ENCODE assay signal across 9 cellular contexts in genomic region chr20:62305149-62305764, GRCh38. TPM values are rescaled to one million over a fixed set of nuclear protein-coding genes. Genes with fewer than 3 reads are reported as not detected.
DNase-seq lines count a peak whose midpoint lies in the region; ATAC-seq and TF ChIP-seq lines count a peak whose summit lies in the region.
"Had no signal": no experiment of that assay in that cellular context is flagged by ENCODE, and none has a peak within 500 bp of the region (broad histone marks: within the 10 kb centered on the region; RNA-seq: fewer than 3 reads in every experiment).

No MANE protein-coding gene starts in this region.

- no peaks in the 10 kb centered on the region for H3K9me3 ChIP-seq in thyroid gland
- H3K9me3 ChIP-seq in aorta (ENCODE audit: control insufficient read depth, low read length) = no peaks in the 10 kb centered on the region

- H3K27me3 ChIP-seq in thyroid gland (no peaks in the 10 kb centered on the region), aorta (ENCODE audit: control insufficient read depth in 1 of 2, insufficient read depth in 2 of 2, low read length in 1 of 2) (no peaks in the 10 kb centered on the region)

- ATAC-seq in HG02759 (IDR thresholded peaks at IDR 0.05; ENCODE audit: unreplicated experiment) = no peak
- ATAC-seq in aorta (ENCODE audit: low FRiP score) = no peak

- WGBS in thyroid gland, 2 donors = 76 to 78% methylated on average over 15 to 18 of the region's 18 CpGs
- 76 to 77% methylated on average over 18 of the region's 18 CpGs for WGBS in aorta, 2 donors

- H3K36me3 Mint-ChIP-seq in activated naive CD4-positive, alpha-beta T cell treated with anti-CD3 and anti-CD28 coated beads, Interleukin-2, amount 50 U/mL, for 24 hours = peaks cover 5% of the 10 kb centered on the region
- H3K36me3 Mint-ChIP-seq in glutamatergic neuron (ENCODE audit: unreplicated experiment) = no peaks in the 10 kb centered on the region

- H3K4me3 Mint-ChIP-seq in activated naive CD4-positive, alpha-beta T cell treated with anti-CD3 and anti-CD28 coated beads, Interleukin-2, amount 50 U/mL, for 24 hours = peak overlapping the region; percentile 92
- H3K4me3 Mint-ChIP-seq in glutamatergic neuron (ENCODE audit: unreplicated experiment) = peak overlapping the region; percentile 77

- H3K27ac Mint-ChIP-seq in activated naive CD4-positive, alpha-beta T cell treated with anti-CD3 and anti-CD28 coated beads, Interleukin-2, amount 50 U/mL, for 24 hours = no peak overlapping the region
- H3K27ac Mint-ChIP-seq in glutamatergic neuron (ENCODE audit: unreplicated experiment) = peak overlapping the region; percentile 55

- H3K4me1 Mint-ChIP-seq in activated naive CD4-positive, alpha-beta T cell treated with anti-CD3 and anti-CD28 coated beads, Interleukin-2, amount 50 U/mL, for 24 hours = peaks cover 21% of the 10 kb centered on the region
- H3K4me1 Mint-ChIP-seq in glutamatergic neuron (ENCODE audit: low read depth, unreplicated experiment) = peaks cover 16% of the 10 kb centered on the region

- H3K9me3 Mint-ChIP-seq in activated naive CD4-positive, alpha-beta T cell treated with anti-CD3 and anti-CD28 coated beads, Interleukin-2, amount 50 U/mL, for 24 hours = no peaks in the 10 kb centered on the region
- peaks cover 16% of the 10 kb centered on the region for H3K9me3 Mint-ChIP-seq in glutamatergic neuron (ENCODE audit: unreplicated experiment)

- H3K4me3 ChIP-seq in thyroid gland (replicated peaks in 1 of 3) (no peak overlapping the region), aorta (ENCODE audit: low read length in 2 of 2) (no peak overlapping the region)

- intact Hi-C loops in thyroid gland (cut with DNase I) = loop anchor here (10.0 kb wide), 1 partner anchor 190 kb away; no protein-coding TSS in a partner anchor
- intact Hi-C loops in aorta (cut with DNase I) = loop anchor here in 1 of 2 donors (10.0 kb wide), 1 partner anchor 490 kb away; the partner anchor contains the start of gene MRGBP

- TF ChIP-seq CTCF in VCaP (conservative IDR thresholded peaks at IDR 0.05) = no peak
- no peak for TF ChIP-seq CTCF in glutamatergic neuron (IDR thresholded peaks at IDR 0.05; ENCODE audit: partially characterized antibody, unreplicated experiment)
- TF ChIP-seq CTCF in thyroid gland (IDR thresholded peaks at IDR 0.05) = no peak

- DNase-seq in activated naive CD4-positive, alpha-beta T cell treated with Interleukin-2 at 50 U/mL for 16 hours = no peak
- DNase-seq in glutamatergic neuron (no peak), thyroid gland (peak; percentile 65 to 67), aorta (no peak)
- no peak for DNase-seq in stimulated activated CD4-positive, alpha-beta T cell treated with anti-CD3 and anti-CD28 coated beads, Interleukin-2, amount 100 ng/mL, for 24 hours
- DNase-seq: retina had no signal

- peaks cover 44% of the 10 kb centered on the region in 2 donors for H3K36me3 ChIP-seq in thyroid gland
- peaks cover 0 to 7% of the 10 kb centered on the region in 2 donors for H3K36me3 ChIP-seq in aorta (ENCODE audit: control insufficient read depth in 1 of 2, insufficient read depth in 2 of 2, low read length in 1 of 2)

- TF ChIP-seq POLR2A in thyroid gland (IDR thresholded peaks at IDR 0.05) = no peak

- H3K27me3 Mint-ChIP-seq in activated naive CD4-positive, alpha-beta T cell treated with anti-CD3 and anti-CD28 coated beads, Interleukin-2, amount 50 U/mL, for 24 hours = no peaks in the 10 kb centered on the region
- H3K27me3 Mint-ChIP-seq in glutamatergic neuron (ENCODE audit: unreplicated experiment) = peaks cover 5% of the 10 kb centered on the region

- H3K27ac ChIP-seq in VCaP (peak overlapping the region; percentile 98), thyroid gland (no peak overlapping the region), aorta (ENCODE audit: low read depth in 1 of 2, low read length in 2 of 2) (no peak overlapping the region)

- peaks cover 19 to 23% of the 10 kb centered on the region in 2 donors for H3K4me1 ChIP-seq in thyroid gland
- H3K4me1 ChIP-seq in aorta (ENCODE audit: control insufficient read depth in 1 of 2, insufficient read depth in 2 of 2, low read length in 2 of 2) = no peaks in the 10 kb centered on the region

RNA-seq across cellular contexts. Expression of gene ADRM1, which starts 2.5 kb away (rescaled TPM):
- total RNA-seq in glutamatergic neuron (ENCODE audit: unreplicated experiment) = 74.8 TPM
- 100 to 1,000 TPM in 3 of 4 donors, 10 to 100 TPM in 1; 89.9 to 140 (median 117) TPM for total RNA-seq in thyroid gland
- total RNA-seq in aorta = 10 to 100 TPM; 56.1 to 61.8 TPM
- polyA plus RNA-seq in aorta = 10 to 100 TPM; 41.4 to 80.9 TPM

Comparison
In these comparisons a context has a peak if more than half of its experiments do, and no peak if none do; other contexts are left out.
1. DNase-seq: peak in thyroid gland (2 of 2); none in activated naive CD4-positive, alpha-beta T cell treated with Interleukin-2 at 50 U/mL for 16 hours (single experiment), glutamatergic neuron (single experiment), stimulated activated CD4-positive, alpha-beta T cell treated with anti-CD3 and anti-CD28 coated beads, Interleukin-2, amount 100 ng/mL, for 24 hours (0 of 2) and aorta (0 of 2).